ENCODE assay signal across 8 cellular contexts in genomic region chr1:236425031-236425663, GRCh38. TPM values are rescaled to one million over a fixed set of nuclear protein-coding genes. Genes with fewer than 3 reads are reported as not detected.
DNase-seq lines count a peak whose midpoint lies in the region; ATAC-seq, FAIRE-seq and TF ChIP-seq lines count a peak whose summit lies in the region.

No MANE protein-coding gene starts in this region.

- DNase-seq in GM12865 (ENCODE audit: low read depth): peak; percentile 83
- DNase-seq in GM19239 (ENCODE audit: insufficient read length, low spot score): peak; percentile 58
- peak; percentile 39 for DNase-seq in activated CD4-positive, CD25-positive, alpha-beta regulatory T cell treated with anti-CD3 and anti-CD28 coated beads, Interleukin-2, amount 50 U/mL, for 72 hours
- DNase-seq in GM03348 (ENCODE audit: low spot score): no peak
- no peak for DNase-seq in uterus
- DNase-seq in nucleus accumbens (lab: John Stamatoyannopoulos, UW): no peak
- no peak for DNase-seq in Right ventricle myocardium superior

- intact Hi-C loops in uterus (cut with DNase I; ENCODE audit: low total_unique reads) (no loop called here), Right ventricle myocardium superior (cut with DNase I) (no loop called here)

- peaks cover 0 to under 1% of the 10 kb centered on the region in 2 donors for H3K27me3 ChIP-seq in uterus

- H3K9me3 ChIP-seq in uterus: no peaks in the 10 kb centered on the region

- ATAC-seq in HG03039 (IDR thresholded peaks at IDR 0.05; ENCODE audit: unreplicated experiment) (peak; percentile 87), Right ventricle myocardium superior (ENCODE audit: poor library complexity) (no peak)

- no peaks in the 10 kb centered on the region for H3K4me1 ChIP-seq in uterus

- TF ChIP-seq CTCF in GM12865 (IDR thresholded peaks at IDR 0.05; ENCODE audit: insufficient read depth, low read depth, low read length, missing control alignments) (no peak), uterus (IDR thresholded peaks at IDR 0.05) (no peak)

- no peaks in the 10 kb centered on the region for H3K36me3 ChIP-seq in uterus

- no peak overlapping the region for H3K27ac ChIP-seq in uterus

- no peak for TF ChIP-seq POLR2A in uterus (IDR thresholded peaks at IDR 0.05)

- FAIRE-seq in GM19239 (lab: Jason Lieb, UNC): peak; percentile 87

- no peak overlapping the region for H3K4me3 ChIP-seq in GM12865 (ENCODE audit: low read depth, low read length)
- H3K4me3 ChIP-seq in uterus: no peak overlapping the region

RNA-seq across cellular contexts. Expression of gene EDARADD, which starts 31.1 kb away (rescaled TPM):
- total RNA-seq in uterus (1 to 10 TPM in 2 of 4 donors, under 1 TPM in 1, not detected in 1; 0.55 to 2.6 (median 1.2) TPM), Right ventricle myocardium superior (0.78 TPM)

Comparison
In these comparisons a context has a peak if more than half of its experiments do, and no peak if none do; other contexts are left out.
1. DNase-seq: peak in GM12865 (single experiment), GM19239 (single experiment) and activated CD4-positive, CD25-positive, alpha-beta regulatory T cell treated with anti-CD3 and anti-CD28 coated beads, Interleukin-2, amount 50 U/mL, for 72 hours (single experiment); none in GM03348 (single experiment), uterus (0 of 2), nucleus accumbens (0 of 56) and Right ventricle myocardium superior (single experiment).